Comparison of ENCODE assay signal across 23 cellular contexts in genomic region chr10:125442856-125443540, GRCh38.
"Had no signal": no experiment of that assay in that cellular context is flagged by ENCODE, and none has a peak within 500 bp of the region (broad histone marks: within the 10 kb centered on the region; RNA-seq: fewer than 3 reads in every experiment).

No MANE protein-coding gene starts in this region.

- H3K27me3 ChIP-seq: foreskin keratinocyte, neutrophil, right atrium auricular region, sigmoid colon, thyroid gland, vagina had no signal

- H3K9me3 ChIP-seq: neutrophil, right atrium auricular region, sigmoid colon, thyroid gland, vagina had no signal

- H3K36me3 Mint-ChIP-seq: memory B cell; natural killer cell; stimulated activated memory B cell treated with anti-CD40 and anti-IgM and Interleukin-4, amounts not matched to agents 10 μg/mL and 1 μg/mL and 100 μg/mL, for 72 hours had no signal

- H3K4me1 ChIP-seq: foreskin keratinocyte, heart right ventricle, parathyroid adenoma, right atrium auricular region, thyroid gland, vagina had no signal

- H3K9me3 Mint-ChIP-seq: natural killer cell; stimulated activated memory B cell treated with anti-CD40 and anti-IgM and Interleukin-4, amounts not matched to agents 10 μg/mL and 1 μg/mL and 100 μg/mL, for 72 hours; stimulated activated naive CD8-positive, alpha-beta T cell treated with anti-CD3 and anti-CD28 coated beads, Interleukin-15, amount 100 ng/mL, for 72 hours had no signal

- H3K4me3 ChIP-seq: coronary artery, heart right ventricle, lung, right atrium auricular region, sigmoid colon, thyroid gland, vagina had no signal

- H3K9ac ChIP-seq: parathyroid adenoma had no signal

- H3K36me3 ChIP-seq: heart right ventricle, neutrophil, right atrium auricular region, sigmoid colon, thyroid gland, vagina had no signal

- H3K4me1 Mint-ChIP-seq: memory B cell; natural killer cell; stimulated activated memory B cell treated with anti-CD40 and anti-IgM and Interleukin-4, amounts not matched to agents 10 μg/mL and 1 μg/mL and 100 μg/mL, for 72 hours; stimulated activated naive CD8-positive, alpha-beta T cell treated with anti-CD3 and anti-CD28 coated beads, Interleukin-15, amount 100 ng/mL, for 72 hours had no signal

- H3K4me3 Mint-ChIP-seq: memory B cell; natural killer cell; stimulated activated memory B cell treated with anti-CD40 and anti-IgM and Interleukin-4, amounts not matched to agents 10 μg/mL and 1 μg/mL and 100 μg/mL, for 72 hours; stimulated activated naive CD8-positive, alpha-beta T cell treated with anti-CD3 and anti-CD28 coated beads, Interleukin-15, amount 100 ng/mL, for 72 hours had no signal

- H3K27ac ChIP-seq: coronary artery, foreskin keratinocyte, heart right ventricle, neutrophil, parathyroid adenoma, right atrium auricular region, thyroid gland, vagina had no signal

- DNase-seq: dermis blood vessel endothelial cell; effector memory CD4-positive, alpha-beta T cell; erythroblast; foreskin keratinocyte; glutamatergic neuron; heart right ventricle; hippocampal formation; left ventricle myocardium superior; natural killer cell; sigmoid colon; stimulated activated CD4-positive, alpha-beta T cell treated with anti-CD3 and anti-CD28 coated beads, Interleukin-4, amount 100 ng/mL, for 4 hours; stimulated activated naive CD8-positive, alpha-beta T cell treated with anti-CD3 and anti-CD28 coated beads, Interleukin-15, amount 100 ng/mL, for 72 hours; thyroid gland; trophoblast cell had no signal

- H3K27ac Mint-ChIP-seq: memory B cell; natural killer cell; progenitor cell of endocrine pancreas; stimulated activated memory B cell treated with anti-CD40 and anti-IgM and Interleukin-4, amounts not matched to agents 10 μg/mL and 1 μg/mL and 100 μg/mL, for 72 hours had no signal

- ATAC-seq: foreskin keratinocyte; heart right ventricle; left ventricle myocardium superior; natural killer cell; stimulated activated memory B cell treated with anti-CD40 and anti-IgM and Interleukin-4, amounts not matched to agents 10 μg/mL and 1 μg/mL and 100 μg/mL, for 72 hours; stimulated activated naive CD8-positive, alpha-beta T cell treated with anti-CD3 and anti-CD28 coated beads, Interleukin-15, amount 100 ng/mL, for 72 hours had no signal

- H3K27me3 Mint-ChIP-seq: stimulated activated memory B cell treated with anti-CD40 and anti-IgM and Interleukin-4, amounts not matched to agents 10 μg/mL and 1 μg/mL and 100 μg/mL, for 72 hours; stimulated activated naive CD8-positive, alpha-beta T cell treated with anti-CD3 and anti-CD28 coated beads, Interleukin-15, amount 100 ng/mL, for 72 hours had no signal
